Comparison of ENCODE assay signal across 26 cellular contexts in genomic region chr1:63005812-63006211, GRCh38.
"Had no signal": no experiment of that assay in that cellular context is flagged by ENCODE, and none has a peak within 500 bp of the region (broad histone marks: within the 10 kb centered on the region; RNA-seq: fewer than 3 reads in every experiment).

No MANE protein-coding gene starts in this region.

- H3K4me3 Mint-ChIP-seq: dendritic cell treated with granulocyte-macrophage colony-stimulating factor and Interleukin-4, amounts not matched to agents 40 ng/mL and 50 ng/mL, for 4 days; naive thymus-derived CD4-positive, alpha-beta T cell; nephron; neural progenitor cell; stimulated activated naive CD8-positive, alpha-beta T cell treated with anti-CD3 and anti-CD28 coated beads, Interleukin-15, amount 100 ng/mL, for 72 hours had no signal

- H3K27me3 ChIP-seq: neural progenitor cell, right lobe of liver, uterus had no signal

- H3K27ac ChIP-seq: esophagus muscularis mucosa, heart right ventricle, left lung, neural progenitor cell, parathyroid adenoma, right lobe of liver, suprapubic skin, transverse colon, upper lobe of right lung, uterus had no signal

- H3K27ac Mint-ChIP-seq: dendritic cell treated with granulocyte-macrophage colony-stimulating factor and Interleukin-4, amounts not matched to agents 40 ng/mL and 50 ng/mL, for 4 days; naive thymus-derived CD4-positive, alpha-beta T cell; nephron; neural progenitor cell; progenitor cell of endocrine pancreas; stimulated activated naive CD8-positive, alpha-beta T cell treated with anti-CD3 and anti-CD28 coated beads, Interleukin-15, amount 100 ng/mL, for 72 hours had no signal

- H3K9me3 Mint-ChIP-seq: dendritic cell treated with granulocyte-macrophage colony-stimulating factor and Interleukin-4, amounts not matched to agents 40 ng/mL and 50 ng/mL, for 4 days; nephron; neural progenitor cell; stimulated activated naive CD8-positive, alpha-beta T cell treated with anti-CD3 and anti-CD28 coated beads, Interleukin-15, amount 100 ng/mL, for 72 hours had no signal

- H3K36me3 ChIP-seq: esophagus muscularis mucosa, heart right ventricle, left lung, neural progenitor cell, right lobe of liver, suprapubic skin, transverse colon, upper lobe of right lung, uterus had no signal

- H3K9ac ChIP-seq: neural progenitor cell, parathyroid adenoma had no signal

- H3K36me3 Mint-ChIP-seq: neural progenitor cell had no signal

- H2AFZ ChIP-seq: neural progenitor cell, parathyroid adenoma had no signal

- DNase-seq: effector memory CD4-positive, alpha-beta T cell; foreskin melanocyte; glutamatergic neuron; heart right ventricle; hippocampal formation; left cardiac atrium; left lung; mesenchymal stem cell; midbrain; naive thymus-derived CD4-positive, alpha-beta T cell; right lobe of liver; small intestine; stimulated activated CD4-positive, alpha-beta T cell treated with anti-CD3 and anti-CD28 coated beads, Interleukin-15, amount 100 ng/mL, for 24 hours; stimulated activated CD4-positive, alpha-beta T cell treated with anti-CD3 and anti-CD28 coated beads, Interleukin-2, amount 100 ng/mL, for 48 hours; stimulated activated naive CD4-positive, alpha-beta T cell; stimulated activated naive CD8-positive, alpha-beta T cell treated with anti-CD3 and anti-CD28 coated beads, Interleukin-15, amount 100 ng/mL, for 72 hours; transverse colon; upper lobe of right lung; uterus had no signal

- H3K9me3 ChIP-seq: esophagus muscularis mucosa, heart right ventricle, left lung, right lobe of liver, suprapubic skin, transverse colon, upper lobe of right lung, uterus had no signal

- H3K4me1 ChIP-seq: esophagus muscularis mucosa, heart right ventricle, left lung, parathyroid adenoma, suprapubic skin, transverse colon, upper lobe of right lung, uterus had no signal

- H3K4me3 ChIP-seq: esophagus muscularis mucosa, heart right ventricle, left lung, neural progenitor cell, right lobe of liver, suprapubic skin, transverse colon, upper lobe of right lung, uterus had no signal

- H3K4me2 ChIP-seq: neural progenitor cell had no signal

- H3K79me2 ChIP-seq: parathyroid adenoma had no signal

- ATAC-seq: heart right ventricle; left cardiac atrium; left lung; naive thymus-derived CD4-positive, alpha-beta T cell; right lobe of liver; stimulated activated naive CD8-positive, alpha-beta T cell treated with anti-CD3 and anti-CD28 coated beads, Interleukin-15, amount 100 ng/mL, for 72 hours; upper lobe of right lung had no signal

- H3K4me1 Mint-ChIP-seq: naive thymus-derived CD4-positive, alpha-beta T cell; nephron; stimulated activated naive CD8-positive, alpha-beta T cell treated with anti-CD3 and anti-CD28 coated beads, Interleukin-15, amount 100 ng/mL, for 72 hours had no signal
